15 cellular contexts compared by ENCODE assay signal in genomic region chr12:132746621-132747020, GRCh38. TPM values are rescaled to one million over a fixed set of nuclear protein-coding genes. Genes with fewer than 3 reads are reported as not detected.
DNase-seq lines count a peak whose midpoint lies in the region; ATAC-seq and TF ChIP-seq lines count a peak whose summit lies in the region.
"Had no signal": no experiment of that assay in that cellular context is flagged by ENCODE, and none has a peak within 500 bp of the region (broad histone marks: within the 10 kb centered on the region; RNA-seq: fewer than 3 reads in every experiment).

No MANE protein-coding gene starts in this region.

- POLR2A ChIA-PET in IMR-90 (lab: Charles Lee; ENCODE audit: unreplicated experiment) = no interaction called here
- POLR2A ChIA-PET in activated CD8-positive, alpha-beta T cell treated with anti-CD3 and anti-CD28 coated beads, Interleukin-2, amount 10 ng/mL, durations not matched to agents 7 days and 5 days (lab: Charles Lee) = no interaction called here

- no TSS peak for BruUV-seq in IMR-90 (replicated peaks; lab: Mats Ljungman, UMichigan)

- H2AK9ac ChIP-seq in IMR-90 (replicated peaks; ENCODE audit: low read depth, low read length, poor library complexity) = peak overlapping the region; percentile 37

- H3K56ac ChIP-seq in IMR-90 (ENCODE audit: extremely low read depth, insufficient read depth, low read length) = no peak overlapping the region

- peaks cover 44 to 82% of the 10 kb centered on the region in 2 experiments for H3K79me1 ChIP-seq in IMR-90 (ENCODE audit: low read depth in 1 of 2, low read length in 2 of 2)

- no peak overlapping the region for H3K4me3 Mint-ChIP-seq in nephron progenitor cell
- H3K4me3 Mint-ChIP-seq in activated CD8-positive, alpha-beta T cell treated with anti-CD3 and anti-CD28 coated beads, Interleukin-2, amount 10 ng/mL, durations not matched to agents 7 days and 5 days = no peak overlapping the region
- H3K4me3 Mint-ChIP-seq: B cell; CD4-positive, alpha-beta T cell; IgD-negative memory B cell had no signal

- H3K4me1 Mint-ChIP-seq in nephron progenitor cell = no peaks in the 10 kb centered on the region
- H3K4me1 Mint-ChIP-seq in activated CD8-positive, alpha-beta T cell treated with anti-CD3 and anti-CD28 coated beads, Interleukin-2, amount 10 ng/mL, durations not matched to agents 7 days and 5 days (ENCODE audit: low read depth) = peaks cover 9% of the 10 kb centered on the region

- H3K4ac ChIP-seq in IMR-90 (ENCODE audit: low read depth, low read length) = no peak overlapping the region

- H3K9ac ChIP-seq in DND-41 (ENCODE audit: low read depth, low read length) (no peak overlapping the region), IMR-90 (ENCODE audit: low read depth, low read length) (no peak overlapping the region)

- H3K9me3 Mint-ChIP-seq in nephron progenitor cell = no peaks in the 10 kb centered on the region
- H3K9me3 Mint-ChIP-seq in activated CD8-positive, alpha-beta T cell treated with anti-CD3 and anti-CD28 coated beads, Interleukin-2, amount 10 ng/mL, durations not matched to agents 7 days and 5 days (ENCODE audit: insufficient read depth) = no peaks in the 10 kb centered on the region
- H3K9me3 Mint-ChIP-seq: CD4-positive, alpha-beta T cell had no signal

- H4K91ac ChIP-seq in IMR-90 (ENCODE audit: insufficient read depth, low read depth, low read length) = no peak overlapping the region

- no peak for TF ChIP-seq POLR2A in IMR-90 (IDR thresholded peaks at IDR 0.05; ENCODE audit: low read depth, low read length)

- no peak for TF ChIP-seq RAD21 in IMR-90 (IDR thresholded peaks at IDR 0.05; ENCODE audit: low read length)

- no peak overlapping the region for H2BK120ac ChIP-seq in IMR-90 (ENCODE audit: low read depth, low read length)

- dilution Hi-C loops in IMR-90 (cut with HindIII; ENCODE audit: low sequenced_read_pairs, unreplicated experiment) = no loop called here

- no peak overlapping the region for H3K18ac ChIP-seq in IMR-90 (ENCODE audit: low read depth, low read length)

- DNase-seq in DND-41 (no peak), IMR-90 (peak; percentile 35), choroid plexus epithelial cell (ENCODE audit: low read depth) (peak; percentile 24), nephron progenitor cell (no peak)
- DNase-seq in activated CD8-positive, alpha-beta T cell treated with anti-CD3 and anti-CD28 coated beads, Interleukin-2, amount 10 ng/mL, durations not matched to agents 7 days and 5 days = no peak
- DNase-seq: C1 segment of cervical spinal cord; Calu3; CD4-positive, alpha-beta T cell; DMS 273 treated with DMSO at 0.1 percent for 48 hours; HCEC 1CT had no signal

- WGBS in IMR-90 (ENCODE audit: extremely low coverage in 2 of 2, insufficient read length in 1 of 2), 2 experiments = no CpG with 5 or more reads among the region's 3 CpGs

- no peak overlapping the region for H2AFZ ChIP-seq in DND-41 (ENCODE audit: low read depth, low read length)
- peak overlapping the region; percentile 43 for H2AFZ ChIP-seq in IMR-90 (replicated peaks; ENCODE audit: low read length, poor library complexity)

- H3K27me3 Mint-ChIP-seq in nephron progenitor cell (ENCODE audit: low read depth, poor library complexity) = peaks cover 2% of the 10 kb centered on the region
- no peaks in the 10 kb centered on the region for H3K27me3 Mint-ChIP-seq in activated CD8-positive, alpha-beta T cell treated with anti-CD3 and anti-CD28 coated beads, Interleukin-2, amount 10 ng/mL, durations not matched to agents 7 days and 5 days (ENCODE audit: low read depth)
- H3K27me3 Mint-ChIP-seq: B cell; CD4-positive, alpha-beta T cell; IgD-negative memory B cell had no signal

- ATAC-seq in DND-41 (ENCODE audit: insufficient read depth, low read depth) = 0 out of 3 replicates have a peak, but pooled peaks have one; percentile 17
- ATAC-seq in IMR-90 (ENCODE audit: low read depth) = peak; percentile 64
- ATAC-seq in activated CD8-positive, alpha-beta T cell treated with anti-CD3 and anti-CD28 coated beads, Interleukin-2, amount 10 ng/mL, durations not matched to agents 7 days and 5 days = no peak
- no peak for ATAC-seq in GM21367 (IDR thresholded peaks at IDR 0.05; ENCODE audit: unreplicated experiment)
- ATAC-seq: GM12878 had no signal

- intact Hi-C loops in IMR-90 (cut with micrococcal nuclease) = no loop called here

- H2BK15ac ChIP-seq in IMR-90 (ENCODE audit: low read depth, low read length) = no peak overlapping the region

- H3K4me1 ChIP-seq in DND-41 (ENCODE audit: insufficient read depth, low read length) = no peaks in the 10 kb centered on the region
- H3K4me1 ChIP-seq in IMR-90 (ENCODE audit: control insufficient read depth, insufficient read depth, low read length) = peaks cover 5% of the 10 kb centered on the region; the same call in 1 of the 2 replicates

- no peak overlapping the region for H2BK5ac ChIP-seq in IMR-90 (ENCODE audit: low read depth, low read length, poor library complexity, severe bottlenecking)

- peaks cover 67% of the 10 kb centered on the region for H3K79me2 ChIP-seq in DND-41 (ENCODE audit: insufficient read depth, low read length)

- H3K9me3 ChIP-seq in DND-41 (ENCODE audit: insufficient read depth, low read length, severe bottlenecking) (no peaks in the 10 kb centered on the region), IMR-90 (ENCODE audit: control insufficient read depth, insufficient read depth, low read length) (no peaks in the 10 kb centered on the region)

- in situ Hi-C loops in IMR-90 (cut with MboI; ENCODE audit: low sequenced_read_pairs) = no loop called here

- H4K5ac ChIP-seq in IMR-90 (ENCODE audit: low read depth, low read length) = no peak overlapping the region

- H3K14ac ChIP-seq in IMR-90 (replicated peaks; ENCODE audit: low read depth, low read length) = no peak overlapping the region

- H3K4me2 ChIP-seq in DND-41 (ENCODE audit: insufficient read depth, low read length) = no peak overlapping the region
- H3K4me2 ChIP-seq in IMR-90 (ENCODE audit: low read depth, low read length) = no peak overlapping the region

- H3K36me3 Mint-ChIP-seq in nephron progenitor cell (ENCODE audit: low read depth) = peaks cover 77% of the 10 kb centered on the region
- peaks cover 78% of the 10 kb centered on the region for H3K36me3 Mint-ChIP-seq in activated CD8-positive, alpha-beta T cell treated with anti-CD3 and anti-CD28 coated beads, Interleukin-2, amount 10 ng/mL, durations not matched to agents 7 days and 5 days (ENCODE audit: low read depth)

- peaks cover 5% of the 10 kb centered on the region for H3K9me1 ChIP-seq in IMR-90 (ENCODE audit: insufficient read depth, low read length)

- H3K27ac ChIP-seq in DND-41 (ENCODE audit: low read length) (no peak overlapping the region), IMR-90 (ENCODE audit: insufficient read depth, low read length) (no peak overlapping the region), layer of hippocampus (ENCODE audit: low read depth, low read length) (peak overlapping the region; percentile 30)

- no peak overlapping the region for H4K8ac ChIP-seq in IMR-90 (ENCODE audit: low read depth in 2 of 2, low read length in 2 of 2)

- no peak overlapping the region for H3K23ac ChIP-seq in IMR-90 (ENCODE audit: low read depth, low read length)

- H4K20me1 ChIP-seq in DND-41 (ENCODE audit: insufficient read depth, low read length) (peaks cover 41% of the 10 kb centered on the region), IMR-90 (ENCODE audit: insufficient read depth, low read length) (peaks cover 80% of the 10 kb centered on the region)

- TF ChIP-seq CTCF in DND-41 (IDR thresholded peaks at IDR 0.05; ENCODE audit: borderline replicate concordance, extremely low read depth, low read length, poor library complexity, severe bottlenecking) = no peak
- no peak for TF ChIP-seq CTCF in IMR-90 (conservative IDR thresholded peaks at IDR 0.05; ENCODE audit: low read depth, low read length)
- TF ChIP-seq CTCF in choroid plexus epithelial cell (conservative IDR thresholded peaks at IDR 0.05; ENCODE audit: low read depth, low read length) = no peak
- TF ChIP-seq CTCF in nephron progenitor cell (IDR thresholded peaks at IDR 0.05) = no peak

- CTCF ChIA-PET in IMR-90 (lab: Yijun Ruan, JAX) = no interaction called here
- CTCF ChIA-PET in activated CD8-positive, alpha-beta T cell treated with anti-CD3 and anti-CD28 coated beads, Interleukin-2, amount 10 ng/mL, durations not matched to agents 7 days and 5 days (lab: Charles Lee) = no interaction called here

- H2AK5ac ChIP-seq in IMR-90 (ENCODE audit: low read depth, low read length) = no peak overlapping the region

- H3K36me3 ChIP-seq in DND-41 (ENCODE audit: insufficient read depth, low read length) (peaks cover 95% of the 10 kb centered on the region), IMR-90 (ENCODE audit: control insufficient read depth, insufficient read depth, low read length) (peaks cover 72% of the 10 kb centered on the region)

- no peak overlapping the region for H2BK20ac ChIP-seq in IMR-90 (ENCODE audit: low read depth, low read length)

- no peak overlapping the region for H3K27ac Mint-ChIP-seq in nephron progenitor cell
- H3K27ac Mint-ChIP-seq in activated CD8-positive, alpha-beta T cell treated with anti-CD3 and anti-CD28 coated beads, Interleukin-2, amount 10 ng/mL, durations not matched to agents 7 days and 5 days = no peak overlapping the region
- H3K27ac Mint-ChIP-seq: B cell; CD4-positive, alpha-beta T cell; IgD-negative memory B cell had no signal

- H3K27me3 ChIP-seq in DND-41 (ENCODE audit: insufficient read depth, low read length, poor library complexity) (no peaks in the 10 kb centered on the region), IMR-90 (ENCODE audit: control insufficient read depth, insufficient read depth, low read length) (no peaks in the 10 kb centered on the region), layer of hippocampus (ENCODE audit: control insufficient read depth, insufficient read depth, low read length) (no peaks in the 10 kb centered on the region)

- no peak overlapping the region for H3K4me3 ChIP-seq in DND-41 (ENCODE audit: low read depth in 1 of 2, low read length in 2 of 2)
- H3K4me3 ChIP-seq in IMR-90 (ENCODE audit: insufficient read depth, low read depth, low read length) = no peak overlapping the region
- H3K4me3 ChIP-seq in choroid plexus epithelial cell (ENCODE audit: low read depth, low read length) = no peak overlapping the region
- H3K4me3 ChIP-seq: GM12878 had no signal

RNA-seq across cellular contexts. Expression of gene ANKLE2, which starts 15.0 kb away (rescaled TPM):
- total RNA-seq in IMR-90 (2012; rRNA removed) = 63.4 and 66.4 TPM in 2 replicates
- 80.4 and 82.4 TPM in 2 replicates for polyA plus RNA-seq in IMR-90 (2012; rRNA removed)
- polyA plus RNA-seq in IMR-90 (2012; cell fraction: cytosol; rRNA removed) = 21.2 and 34.0 TPM in 2 replicates
- 229 and 398 TPM in 2 replicates for polyA plus RNA-seq in IMR-90 (2012; cell fraction: nucleus; rRNA removed; ENCODE audit: low replicate concordance)
- 100 to 1,000 TPM in 1 of 2 experiments, 10 to 100 TPM in 1; 95.7 to 101 TPM for total RNA-seq in activated CD8-positive, alpha-beta T cell treated with anti-CD3 and anti-CD28 coated beads, Interleukin-2, amount 10 ng/mL, durations not matched to agents 7 days and 5 days

RNA-seq across cellular contexts. Expression of gene PGAM5, which starts 36.0 kb away (rescaled TPM):
- 36.9 and 37.8 TPM in 2 replicates for total RNA-seq in IMR-90 (2012; rRNA removed)
- polyA plus RNA-seq in IMR-90 (2012; rRNA removed) = 24.1 and 25.2 TPM in 2 replicates
- 11.1 and 21.8 TPM in 2 replicates for polyA plus RNA-seq in IMR-90 (2012; cell fraction: cytosol; rRNA removed)
- 8.5 and 14.7 TPM in 2 replicates for polyA plus RNA-seq in IMR-90 (2012; cell fraction: nucleus; rRNA removed; ENCODE audit: low replicate concordance)
- total RNA-seq in activated CD8-positive, alpha-beta T cell treated with anti-CD3 and anti-CD28 coated beads, Interleukin-2, amount 10 ng/mL, durations not matched to agents 7 days and 5 days = 10 to 100 TPM; 59.3 to 59.8 TPM

RNA-seq across cellular contexts. Expression of gene PXMP2, which starts 59.2 kb away (rescaled TPM):
- 10.9 and 13.3 TPM in 2 replicates for total RNA-seq in IMR-90 (2012; rRNA removed)
- polyA plus RNA-seq in IMR-90 (2012; rRNA removed) = 20.1 and 20.7 TPM in 2 replicates
- polyA plus RNA-seq in IMR-90 (2012; cell fraction: cytosol; rRNA removed) = 19.8 and 25.9 TPM in 2 replicates
- polyA plus RNA-seq in IMR-90 (2012; cell fraction: nucleus; rRNA removed; ENCODE audit: low replicate concordance) = 9.2 and 12.3 TPM in 2 replicates
- 10 to 100 TPM; 38.0 to 40.6 TPM for total RNA-seq in activated CD8-positive, alpha-beta T cell treated with anti-CD3 and anti-CD28 coated beads, Interleukin-2, amount 10 ng/mL, durations not matched to agents 7 days and 5 days

RNA-seq across cellular contexts. Expression of gene POLE, which starts 59.5 kb away (rescaled TPM):
- 17.2 TPM in 2 replicates for total RNA-seq in IMR-90 (2012; rRNA removed)
- 20.7 and 22.4 TPM in 2 replicates for polyA plus RNA-seq in IMR-90 (2012; rRNA removed)
- polyA plus RNA-seq in IMR-90 (2012; cell fraction: cytosol; rRNA removed) = 5.0 and 6.0 TPM in 2 replicates
- polyA plus RNA-seq in IMR-90 (2012; cell fraction: nucleus; rRNA removed; ENCODE audit: low replicate concordance) = 98.2 and 146 TPM in 2 replicates
- 100 to 1,000 TPM; 200 to 202 TPM for total RNA-seq in activated CD8-positive, alpha-beta T cell treated with anti-CD3 and anti-CD28 coated beads, Interleukin-2, amount 10 ng/mL, durations not matched to agents 7 days and 5 days

Comparison
In these comparisons a context has a peak if more than half of its experiments do, and no peak if none do; other contexts are left out.
1. ATAC-seq: peak in DND-41 (single experiment) and IMR-90 (single experiment); none in activated CD8-positive, alpha-beta T cell treated with anti-CD3 and anti-CD28 coated beads, Interleukin-2, amount 10 ng/mL, durations not matched to agents 7 days and 5 days (single experiment) and GM21367 (single experiment).
2. DNase-seq: peak in IMR-90 (single experiment) and choroid plexus epithelial cell (single experiment); none in DND-41 (single experiment), nephron progenitor cell (single experiment) and activated CD8-positive, alpha-beta T cell treated with anti-CD3 and anti-CD28 coated beads, Interleukin-2, amount 10 ng/mL, durations not matched to agents 7 days and 5 days (single experiment).